22 cellular contexts compared by ENCODE assay signal in the genomic region with DNA sequence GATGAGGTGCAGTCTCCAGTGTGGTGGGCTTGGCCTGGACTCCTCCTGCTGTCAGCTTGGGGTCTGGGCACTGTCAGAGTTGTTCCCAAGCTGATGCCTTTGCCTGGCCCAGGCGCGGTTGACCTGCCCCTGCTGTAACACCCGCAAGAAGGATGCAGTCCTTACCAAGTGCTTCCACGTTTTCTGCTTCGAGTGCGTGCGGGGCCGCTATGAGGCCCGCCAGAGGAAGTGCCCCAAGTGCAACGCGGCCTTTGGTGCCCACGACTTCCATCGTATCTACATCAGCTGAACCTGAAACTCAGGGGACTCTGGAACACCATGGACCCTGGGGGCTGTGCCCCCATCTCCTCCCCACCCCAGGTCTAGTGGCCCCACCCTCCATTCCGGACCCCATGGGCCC. TPM values are rescaled to one million over a fixed set of nuclear protein-coding genes. Genes with fewer than 3 reads are reported as not detected.
DNase-seq lines count a peak whose midpoint lies in the region; ATAC-seq, FAIRE-seq and TF ChIP-seq lines count a peak whose summit lies in the region.
"Had no signal": no experiment of that assay in that cellular context is flagged by ENCODE, and none has a peak within 500 bp of the region (broad histone marks: within the 10 kb centered on the region; RNA-seq: fewer than 3 reads in every experiment).

No MANE protein-coding gene starts in this region.

- H3K4me3 Mint-ChIP-seq in astrocyte (ENCODE audit: unreplicated experiment), result no peak overlapping the region

- H3K9ac ChIP-seq in astrocyte (ENCODE audit: low read length) (no peak overlapping the region), parathyroid adenoma (no peak overlapping the region)

- H3K79me2 ChIP-seq in astrocyte (ENCODE audit: insufficient read depth, low read length), result peaks cover 8% of the 10 kb centered on the region
- H3K79me2 ChIP-seq in parathyroid adenoma, result no peaks in the 10 kb centered on the region

- no peak for FAIRE-seq in astrocyte (lab: Jason Lieb, UNC)
- FAIRE-seq: GM12891, H54, HTR-8/SVneo had no signal

- H3K4me1 Mint-ChIP-seq in astrocyte (ENCODE audit: low read depth, unreplicated experiment), result peaks cover 7% of the 10 kb centered on the region

- H3K9me3 Mint-ChIP-seq in astrocyte (ENCODE audit: unreplicated experiment), result no peaks in the 10 kb centered on the region
- H3K9me3 Mint-ChIP-seq: CD8-positive, alpha-beta memory T cell; GM23338; HFFc6; IgD-negative memory B cell had no signal

- H3K36me3 ChIP-seq in left ventricle myocardium inferior (peaks cover 57% of the 10 kb centered on the region), HEK293 (ENCODE audit: control insufficient read depth in 2 of 2, insufficient read depth in 1 of 2, low read length in 2 of 2) (peaks cover 10 to 67% of the 10 kb centered on the region in 2 experiments; a peak in 2 of 3 replicates), astrocyte (ENCODE audit: insufficient read depth, low read length) (peaks cover 26% of the 10 kb centered on the region), parathyroid adenoma (ENCODE audit: control insufficient read depth, insufficient read depth, low read length) (no peaks in the 10 kb centered on the region)

- POLR2A ChIA-PET in HEK293 (lab: Yijun Ruan, JAX), result interaction anchor here (2.2 to 2.6 kb wide), 4 partner anchors 10 to 25 kb away, joined by 8 to 34 read pairs (median 20); a partner anchor contains a TSS

- H3K27ac ChIP-seq in left ventricle myocardium inferior (replicated peaks) (peak overlapping the region; percentile 97), HEK293 (ENCODE audit: extremely low read depth, low read depth, low read length) (no peak overlapping the region), astrocyte (ENCODE audit: low read depth, low read length) (no peak overlapping the region), parathyroid adenoma (no peak overlapping the region)
- H3K27ac ChIP-seq: BLaER1 treated with 17β-estradiol and CSF1 and Interleukin-3, amounts not matched to agents 10 nM and 100 nM had no signal

- H3K4me2 ChIP-seq in astrocyte (ENCODE audit: low read length) (no peak overlapping the region), parathyroid adenoma (ENCODE audit: low read length) (no peak overlapping the region)
- H3K4me2 ChIP-seq: GM23338 had no signal

- no peaks in the 10 kb centered on the region for H3K27me3 ChIP-seq in left ventricle myocardium inferior (ENCODE audit: low read depth)
- no peaks in the 10 kb centered on the region for H3K27me3 ChIP-seq in astrocyte (ENCODE audit: insufficient read depth, low read length)
- H3K27me3 ChIP-seq in parathyroid adenoma (ENCODE audit: control insufficient read depth, insufficient read depth, low read length), result no peaks in the 10 kb centered on the region
- H3K27me3 ChIP-seq: BLaER1 treated with 17β-estradiol and CSF1 and Interleukin-3, amounts not matched to agents 10 nM and 100 nM had no signal

- H3K27ac Mint-ChIP-seq in astrocyte (ENCODE audit: unreplicated experiment), result peak overlapping the region; percentile 34
- H3K27ac Mint-ChIP-seq: GM23338, IgD-negative memory B cell had no signal

- peaks cover 53% of the 10 kb centered on the region for H3K4me1 ChIP-seq in left ventricle myocardium inferior
- no peaks in the 10 kb centered on the region; the same call in 1 of the 2 replicates for H3K4me1 ChIP-seq in HEK293 (ENCODE audit: control insufficient read depth, insufficient read depth, low read length)
- peaks cover 15% of the 10 kb centered on the region for H3K4me1 ChIP-seq in astrocyte (ENCODE audit: insufficient read depth, low read length)
- peaks cover 28% of the 10 kb centered on the region for H3K4me1 ChIP-seq in parathyroid adenoma

- intact Hi-C loops in left ventricle myocardium inferior (cut with micrococcal nuclease), result no loop called here
- intact Hi-C loops in cardiac septum (cut with DNase I), result no loop called here

- H2AFZ ChIP-seq in astrocyte (ENCODE audit: low read depth, low read length) (no peak overlapping the region), parathyroid adenoma (no peak overlapping the region)
- H2AFZ ChIP-seq: GM23338 had no signal

- no peaks in the 10 kb centered on the region for H3K27me3 Mint-ChIP-seq in astrocyte (ENCODE audit: low read depth, unreplicated experiment)

- peaks cover 21% of the 10 kb centered on the region for H3K36me3 Mint-ChIP-seq in astrocyte (ENCODE audit: low read depth, unreplicated experiment)

- CTCF ChIA-PET in HEK293 (lab: Yijun Ruan, JAX), result interaction anchor here (0.5 to 0.6 kb wide), 2 partner anchors 80 to 292 kb away, joined by 3 to 5 read pairs; no protein-coding TSS in a partner anchor

- no peaks in the 10 kb centered on the region for H3K9me3 ChIP-seq in left ventricle myocardium inferior (replicated peaks)
- no peaks in the 10 kb centered on the region for H3K9me3 ChIP-seq in HEK293 (ENCODE audit: control insufficient read depth, insufficient read depth, low read depth, low read length)
- H3K9me3 ChIP-seq in astrocyte (ENCODE audit: insufficient read depth, low read depth, low read length), result no peaks in the 10 kb centered on the region
- H3K9me3 ChIP-seq in parathyroid adenoma (ENCODE audit: control insufficient read depth, low read length), result no peaks in the 10 kb centered on the region
- H3K9me3 ChIP-seq: BLaER1 treated with 17β-estradiol and CSF1 and Interleukin-3, amounts not matched to agents 10 nM and 100 nM had no signal

- no peak for DNase-seq in left ventricle myocardium inferior
- no peak for DNase-seq in cardiac septum (ENCODE audit: low spot score)
- DNase-seq in astrocyte (ENCODE audit: low read depth), result no peak
- DNase-seq in amygdala (lab: John Stamatoyannopoulos, UW), result no peak
- no peak for DNase-seq in activated CD8-positive, alpha-beta memory T cell treated with anti-CD3 and anti-CD28 coated beads, Interleukin-2, amount 50 U/mL, for 4 hours
- DNase-seq: CD8-positive, alpha-beta memory T cell; COR-L47; DMS 273 treated with DMSO at 0.1 percent for 48 hours; DMS53; DND-41; EL; HCEC 1CT; HFFc6 had no signal

- no peak for ATAC-seq in HG03442 (IDR thresholded peaks at IDR 0.05; ENCODE audit: unreplicated experiment)
- ATAC-seq: GM23338 had no signal

- peaks cover 27% of the 10 kb centered on the region for H4K20me1 ChIP-seq in astrocyte (ENCODE audit: insufficient read depth, low read length)

- H3K4me3 ChIP-seq in left ventricle myocardium inferior (no peak overlapping the region), HEK293 (ENCODE audit: low read depth, low read length) (no peak overlapping the region), astrocyte (ENCODE audit: insufficient read depth, low read depth, low read length) (no peak overlapping the region), parathyroid adenoma (ENCODE audit: low read depth, low read length) (peak overlapping the region; percentile 1)
- H3K4me3 ChIP-seq: GM23338 had no signal

- TF ChIP-seq CTCF in left ventricle myocardium inferior (IDR thresholded peaks at IDR 0.05; ENCODE audit: borderline replicate concordance) (no peak), HEK293 (tag by site-specific recombination; IDR thresholded peaks at IDR 0.05) (no peak), astrocyte (IDR thresholded peaks at IDR 0.05; ENCODE audit: insufficient read depth, low read depth, low read length) (no peak), parathyroid adenoma (IDR thresholded peaks at IDR 0.05) (no peak)

TF ChIP-seq in HEK293, 187 proteins besides CTCF, POLR2A, EP300 and RAD21:
- TF ChIP-seq ZNF169 (tag by site-specific recombination; IDR thresholded peaks at IDR 0.05), result no peak
- TF ChIP-seq, protein P1, sequence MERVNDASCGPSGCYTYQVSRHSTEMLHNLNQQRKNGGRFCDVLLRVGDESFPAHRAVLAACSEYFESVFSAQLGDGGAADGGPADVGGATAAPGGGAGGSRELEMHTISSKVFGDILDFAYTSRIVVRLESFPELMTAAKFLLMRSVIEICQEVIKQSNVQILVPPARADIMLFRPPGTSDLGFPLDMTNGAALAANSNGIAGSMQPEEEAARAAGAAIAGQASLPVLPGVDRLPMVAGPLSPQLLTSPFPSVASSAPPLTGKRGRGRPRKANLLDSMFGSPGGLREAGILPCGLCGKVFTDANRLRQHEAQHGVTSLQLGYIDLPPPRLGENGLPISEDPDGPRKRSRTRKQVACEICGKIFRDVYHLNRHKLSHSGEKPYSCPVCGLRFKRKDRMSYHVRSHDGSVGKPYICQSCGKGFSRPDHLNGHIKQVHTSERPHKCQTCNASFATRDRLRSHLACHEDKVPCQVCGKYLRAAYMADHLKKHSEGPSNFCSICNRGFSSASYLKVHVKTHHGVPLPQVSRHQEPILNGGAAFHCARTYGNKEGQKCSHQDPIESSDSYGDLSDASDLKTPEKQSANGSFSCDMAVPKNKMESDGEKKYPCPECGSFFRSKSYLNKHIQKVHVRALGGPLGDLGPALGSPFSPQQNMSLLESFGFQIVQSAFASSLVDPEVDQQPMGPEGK (tag by site-specific recombination; IDR thresholded peaks at IDR 0.05), result 0 out of 2 replicates have a peak, but pooled peaks have one; percentile 38

RNA-seq across cellular contexts. Expression of a gene that starts 11.7 kb away (rescaled TPM):
- total RNA-seq in left ventricle myocardium inferior (35.6 TPM), cardiac septum (47.9 TPM), astrocyte (85.4 and 94.6 TPM in 2 replicates)

RNA-seq across cellular contexts. Expression of a gene that starts 12.0 kb away (rescaled TPM):
- total RNA-seq in left ventricle myocardium inferior (0.69 TPM), cardiac septum (1.0 TPM), astrocyte (4.0 and 4.1 TPM in 2 replicates)

RNA-seq across cellular contexts. Expression of a gene that starts 13.2 kb away (rescaled TPM):
- total RNA-seq in left ventricle myocardium inferior (21.1 TPM), cardiac septum (22.7 TPM), astrocyte (17.4 and 17.6 TPM in 2 replicates)

RNA-seq across cellular contexts. Expression of a gene that starts 25.6 kb away (rescaled TPM):
- total RNA-seq in left ventricle myocardium inferior (15.6 TPM), cardiac septum (13.2 TPM), astrocyte (31.1 and 34.2 TPM in 2 replicates)
